In the genomic region with DNA sequence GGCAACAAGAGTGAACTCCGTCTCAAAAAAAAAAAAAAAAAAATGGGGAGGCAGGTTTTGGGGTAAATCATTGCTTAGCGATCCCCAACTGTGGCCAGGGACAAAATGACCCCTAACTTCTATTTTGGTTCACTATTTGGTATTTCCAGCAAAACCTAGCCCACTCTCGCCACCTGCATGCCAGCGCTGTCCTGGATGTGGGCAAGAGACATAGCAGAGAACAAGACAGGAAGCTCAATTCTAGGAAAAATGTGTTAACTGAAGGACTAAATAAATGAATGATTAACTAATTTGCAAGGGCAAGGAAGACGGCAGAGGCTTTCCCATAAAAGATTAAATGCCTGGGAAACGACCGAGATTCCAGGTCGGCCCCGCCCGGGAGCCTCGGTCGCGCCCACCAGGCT, we compare ENCODE assay signal across 8 cellular contexts. TPM values are rescaled to one million over a fixed set of nuclear protein-coding genes. Genes with fewer than 3 reads are reported as not detected.
DNase-seq lines count a peak whose midpoint lies in the region; ATAC-seq lines count a peak whose summit lies in the region.

No MANE protein-coding gene starts in this region.

- H3K9me3 Mint-ChIP-seq in activated T-helper 1 cell treated with anti-CD3 and anti-CD28 coated beads, Interleukin-12 subunit alpha, Interleukin-12 subunit beta, Interleukin-2, Interleukin-4 antibody, amounts not matched to agents 30 ng/mL and 10 ng/mL and 1 ng/mL, durations not matched to agents 14 hours and 24 hours and 36 hours, result no peaks in the 10 kb centered on the region
- no peaks in the 10 kb centered on the region for H3K9me3 Mint-ChIP-seq in stimulated activated naive B cell treated with anti-CD40 and anti-IgM and Interleukin-4, amounts not matched to agents 10 μg/mL and 1 μg/mL and 100 μg/mL, for 72 hours

- DNase-seq in A172 (ENCODE audit: low spot score) (peak; percentile 31), inferior parietal cortex (ENCODE audit: extremely low spot score) (no peak), activated gamma-delta T cell (lab: John Stamatoyannopoulos, UW) (no peak)
- no peak for DNase-seq in activated T-helper 1 cell treated with anti-CD3 and anti-CD28 coated beads, Interleukin-12 subunit alpha, Interleukin-12 subunit beta, Interleukin-2, Interleukin-4 antibody, amounts not matched to agents 30 ng/mL and 10 ng/mL and 1 ng/mL, durations not matched to agents 14 hours and 24 hours and 36 hours (ENCODE audit: low spot score)
- no peak for DNase-seq in stimulated activated naive B cell treated with anti-CD40 and anti-IgM and Interleukin-4, amounts not matched to agents 10 μg/mL and 1 μg/mL and 100 μg/mL, for 72 hours

- peak overlapping the region; percentile 60 for H3K9ac ChIP-seq in iPS-15b (ENCODE audit: low read depth, low read length)

- peak overlapping the region; percentile 81 for H3K4me3 ChIP-seq in iPS-15b (ENCODE audit: low read depth, low read length)

- H3K27me3 Mint-ChIP-seq in activated T-helper 1 cell treated with anti-CD3 and anti-CD28 coated beads, Interleukin-12 subunit alpha, Interleukin-12 subunit beta, Interleukin-2, Interleukin-4 antibody, amounts not matched to agents 30 ng/mL and 10 ng/mL and 1 ng/mL, durations not matched to agents 14 hours and 24 hours and 36 hours (ENCODE audit: insufficient read depth), result no peaks in the 10 kb centered on the region
- H3K27me3 Mint-ChIP-seq in stimulated activated naive B cell treated with anti-CD40 and anti-IgM and Interleukin-4, amounts not matched to agents 10 μg/mL and 1 μg/mL and 100 μg/mL, for 72 hours, result no peaks in the 10 kb centered on the region

- H3K36me3 Mint-ChIP-seq in activated T-helper 1 cell treated with anti-CD3 and anti-CD28 coated beads, Interleukin-12 subunit alpha, Interleukin-12 subunit beta, Interleukin-2, Interleukin-4 antibody, amounts not matched to agents 30 ng/mL and 10 ng/mL and 1 ng/mL, durations not matched to agents 14 hours and 24 hours and 36 hours (ENCODE audit: low read depth), result peaks cover 10% of the 10 kb centered on the region
- H3K36me3 Mint-ChIP-seq in stimulated activated naive B cell treated with anti-CD40 and anti-IgM and Interleukin-4, amounts not matched to agents 10 μg/mL and 1 μg/mL and 100 μg/mL, for 72 hours, result peaks cover 14 to 18% of the 10 kb centered on the region in 2 donors

- no peaks in the 10 kb centered on the region for H3K27me3 ChIP-seq in iPS-15b (ENCODE audit: control insufficient read depth, insufficient read depth, low read length)

- ATAC-seq in GM21529 (IDR thresholded peaks at IDR 0.05; ENCODE audit: unreplicated experiment), result peak; percentile 10
- peak; percentile 4 to 10 for ATAC-seq in stimulated activated naive B cell treated with anti-CD40 and anti-IgM and Interleukin-4, amounts not matched to agents 10 μg/mL and 1 μg/mL and 100 μg/mL, for 72 hours (replicated peaks)
- ATAC-seq in HG03095 (IDR thresholded peaks at IDR 0.05; ENCODE audit: unreplicated experiment), result no peak

- H3K9me3 ChIP-seq in iPS-15b (ENCODE audit: control insufficient read depth, insufficient read depth, low read length), result no peaks in the 10 kb centered on the region

- H3K36me3 ChIP-seq in iPS-15b (ENCODE audit: control insufficient read depth, insufficient read depth, low read length), result peaks cover 6% of the 10 kb centered on the region

- H3K27ac Mint-ChIP-seq in activated T-helper 1 cell treated with anti-CD3 and anti-CD28 coated beads, Interleukin-12 subunit alpha, Interleukin-12 subunit beta, Interleukin-2, Interleukin-4 antibody, amounts not matched to agents 30 ng/mL and 10 ng/mL and 1 ng/mL, durations not matched to agents 14 hours and 24 hours and 36 hours, result peak overlapping the region; percentile 94
- H3K27ac Mint-ChIP-seq in stimulated activated naive B cell treated with anti-CD40 and anti-IgM and Interleukin-4, amounts not matched to agents 10 μg/mL and 1 μg/mL and 100 μg/mL, for 72 hours, result peak overlapping the region; percentile 99

- intact Hi-C loops in activated T-helper 1 cell treated with anti-CD3 and anti-CD28 coated beads, Interleukin-12 subunit alpha, Interleukin-12 subunit beta, Interleukin-2, Interleukin-4 antibody, amounts not matched to agents 30 ng/mL and 10 ng/mL and 1 ng/mL, durations not matched to agents 14 hours and 24 hours and 36 hours (cut with micrococcal nuclease), result loop anchor here (1.0 kb wide), 9 partner anchors 12 to 399 kb away; partner anchors contain the start of genes DAG1, GPX1, IMPDH2 and QRICH1

- peaks cover 23% of the 10 kb centered on the region for H3K4me1 Mint-ChIP-seq in activated T-helper 1 cell treated with anti-CD3 and anti-CD28 coated beads, Interleukin-12 subunit alpha, Interleukin-12 subunit beta, Interleukin-2, Interleukin-4 antibody, amounts not matched to agents 30 ng/mL and 10 ng/mL and 1 ng/mL, durations not matched to agents 14 hours and 24 hours and 36 hours (ENCODE audit: low read depth)
- peaks cover 7 to 20% of the 10 kb centered on the region in 2 donors for H3K4me1 Mint-ChIP-seq in stimulated activated naive B cell treated with anti-CD40 and anti-IgM and Interleukin-4, amounts not matched to agents 10 μg/mL and 1 μg/mL and 100 μg/mL, for 72 hours

- H3K4me3 Mint-ChIP-seq in activated T-helper 1 cell treated with anti-CD3 and anti-CD28 coated beads, Interleukin-12 subunit alpha, Interleukin-12 subunit beta, Interleukin-2, Interleukin-4 antibody, amounts not matched to agents 30 ng/mL and 10 ng/mL and 1 ng/mL, durations not matched to agents 14 hours and 24 hours and 36 hours, result peak overlapping the region; percentile 96
- peak overlapping the region; percentile 93 to 99 for H3K4me3 Mint-ChIP-seq in stimulated activated naive B cell treated with anti-CD40 and anti-IgM and Interleukin-4, amounts not matched to agents 10 μg/mL and 1 μg/mL and 100 μg/mL, for 72 hours

- no peaks in the 10 kb centered on the region for H3K4me1 ChIP-seq in iPS-15b (ENCODE audit: control insufficient read depth, insufficient read depth, low read length)

RNA-seq across cellular contexts. Expression of gene NICN1, which starts 0.4 kb away (rescaled TPM):
- 9.5 and 18.8 TPM in 2 replicates for total RNA-seq in A172 (2014; rRNA removed; shearing (Covaris generic))
- total RNA-seq in activated T-helper 1 cell treated with anti-CD3 and anti-CD28 coated beads, Interleukin-12 subunit alpha, Interleukin-12 subunit beta, Interleukin-2, Interleukin-4 antibody, amounts not matched to agents 30 ng/mL and 10 ng/mL and 1 ng/mL, durations not matched to agents 14 hours and 24 hours and 36 hours, result 13.5 and 14.1 TPM in 2 replicates

RNA-seq across cellular contexts. Expression of gene AMT, which starts 6.4 kb away (rescaled TPM):
- total RNA-seq in A172 (2014; rRNA removed; shearing (Covaris generic)), result 0.93 and 1.8 TPM in 2 replicates
- 2.2 and 2.7 TPM in 2 replicates for total RNA-seq in activated T-helper 1 cell treated with anti-CD3 and anti-CD28 coated beads, Interleukin-12 subunit alpha, Interleukin-12 subunit beta, Interleukin-2, Interleukin-4 antibody, amounts not matched to agents 30 ng/mL and 10 ng/mL and 1 ng/mL, durations not matched to agents 14 hours and 24 hours and 36 hours

RNA-seq across cellular contexts. Expression of gene TCTA, which starts 16.5 kb away (rescaled TPM):
- 45.8 and 58.0 TPM in 2 replicates for total RNA-seq in A172 (2014; rRNA removed; shearing (Covaris generic))
- 27.8 and 30.0 TPM in 2 replicates for total RNA-seq in activated T-helper 1 cell treated with anti-CD3 and anti-CD28 coated beads, Interleukin-12 subunit alpha, Interleukin-12 subunit beta, Interleukin-2, Interleukin-4 antibody, amounts not matched to agents 30 ng/mL and 10 ng/mL and 1 ng/mL, durations not matched to agents 14 hours and 24 hours and 36 hours

RNA-seq across cellular contexts. Expression of gene RHOA, which starts 16.9 kb away (rescaled TPM):
- 612 and 632 TPM in 2 replicates for total RNA-seq in A172 (2014; rRNA removed; shearing (Covaris generic))
- 376 and 381 TPM in 2 replicates for total RNA-seq in activated T-helper 1 cell treated with anti-CD3 and anti-CD28 coated beads, Interleukin-12 subunit alpha, Interleukin-12 subunit beta, Interleukin-2, Interleukin-4 antibody, amounts not matched to agents 30 ng/mL and 10 ng/mL and 1 ng/mL, durations not matched to agents 14 hours and 24 hours and 36 hours

RNA-seq across cellular contexts. Expression of gene DAG1, which starts 41.4 kb away (rescaled TPM):
- total RNA-seq in A172 (2014; rRNA removed; shearing (Covaris generic)), result 132 and 135 TPM in 2 replicates
- total RNA-seq in activated T-helper 1 cell treated with anti-CD3 and anti-CD28 coated beads, Interleukin-12 subunit alpha, Interleukin-12 subunit beta, Interleukin-2, Interleukin-4 antibody, amounts not matched to agents 30 ng/mL and 10 ng/mL and 1 ng/mL, durations not matched to agents 14 hours and 24 hours and 36 hours, result 20.5 and 23.7 TPM in 2 replicates
